In the genomic region with DNA sequence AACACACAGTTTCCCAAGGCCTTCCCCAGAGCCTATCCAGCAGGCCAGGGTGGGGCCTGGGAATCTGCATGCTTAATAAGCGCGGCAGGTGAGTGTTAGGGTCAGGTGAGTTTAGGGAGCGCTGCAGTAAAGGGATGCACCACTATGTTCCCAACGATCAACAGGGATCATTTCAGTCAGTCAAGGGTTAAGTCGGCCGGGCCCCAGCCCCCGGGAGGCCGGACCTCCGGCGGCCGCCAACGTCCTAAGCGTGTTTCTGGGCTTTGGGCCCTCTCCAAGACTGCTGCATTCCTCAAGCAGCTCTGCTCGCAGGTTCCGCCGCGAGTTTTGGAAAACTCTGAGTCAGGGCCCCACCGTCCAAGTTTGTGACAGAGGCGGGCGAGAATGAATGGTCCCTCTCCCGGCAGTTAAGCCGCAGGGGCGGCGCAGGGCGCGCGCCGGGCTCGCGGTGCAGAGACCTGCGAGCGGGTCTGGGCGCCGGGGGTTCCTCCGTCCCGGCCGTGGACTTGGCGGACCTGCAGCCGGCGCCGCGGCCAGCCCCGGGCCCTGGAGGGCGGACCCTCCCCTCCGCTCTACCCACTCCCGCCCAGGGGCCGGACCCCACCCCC, we compare ENCODE assay signal across 1 cellular context.
A peak's percentile ranks its signal among the peaks of the same experiment; 100 is the strongest.
TF ChIP-seq lines count a peak whose summit lies in the region.

No MANE protein-coding gene starts in this region.

TF ChIP-seq in H1, 55 proteins besides CTCF, POLR2A, EP300 and RAD21 (continued from another document):
- TF ChIP-seq, protein P1, sequence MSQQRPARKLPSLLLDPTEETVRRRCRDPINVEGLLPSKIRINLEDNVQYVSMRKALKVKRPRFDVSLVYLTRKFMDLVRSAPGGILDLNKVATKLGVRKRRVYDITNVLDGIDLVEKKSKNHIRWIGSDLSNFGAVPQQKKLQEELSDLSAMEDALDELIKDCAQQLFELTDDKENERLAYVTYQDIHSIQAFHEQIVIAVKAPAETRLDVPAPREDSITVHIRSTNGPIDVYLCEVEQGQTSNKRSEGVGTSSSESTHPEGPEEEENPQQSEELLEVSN (IDR thresholded peaks at IDR 0.05) = peak; percentile 22; the same call in 1 of the 2 replicates
- TF ChIP-seq CEBPB (IDR thresholded peaks at IDR 0.05; ENCODE audit: low read depth, low read length) = no peak
- TF ChIP-seq, protein P2, sequence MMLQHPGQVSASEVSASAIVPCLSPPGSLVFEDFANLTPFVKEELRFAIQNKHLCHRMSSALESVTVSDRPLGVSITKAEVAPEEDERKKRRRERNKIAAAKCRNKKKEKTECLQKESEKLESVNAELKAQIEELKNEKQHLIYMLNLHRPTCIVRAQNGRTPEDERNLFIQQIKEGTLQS (IDR thresholded peaks at IDR 0.05; ENCODE audit: insufficient read depth, low read depth, low read length) = no peak
- peak; percentile 68 for TF ChIP-seq ASH2L (IDR thresholded peaks at IDR 0.05; ENCODE audit: low read length)
